In genomic region chr4:106583567-106583966, GRCh38 we compare ENCODE assay signal across 11 cellular contexts.
DNase-seq lines count a peak whose midpoint lies in the region; TF ChIP-seq lines count a peak whose summit lies in the region.
"Had no signal": no experiment of that assay in that cellular context is flagged by ENCODE, and none has a peak within 500 bp of the region (broad histone marks: within the 10 kb centered on the region; RNA-seq: fewer than 3 reads in every experiment).

No MANE protein-coding gene starts in this region.

- TF ChIP-seq CTCF in cardiac fibroblast (IDR thresholded peaks at IDR 0.05; ENCODE audit: low read depth, low read length), result no peak
- no peak for TF ChIP-seq CTCF in uterus (IDR thresholded peaks at IDR 0.05)

- H3K79me2 ChIP-seq in mesendoderm (ENCODE audit: control insufficient read depth, insufficient read depth, low read length), result no peaks in the 10 kb centered on the region

- H3K4me1 Mint-ChIP-seq in CD4-positive, alpha-beta memory T cell, result no peaks in the 10 kb centered on the region

- DNase-seq in AML-193 (lab: John Stamatoyannopoulos, UW), result peak; percentile 4 to 9
- peak; percentile 15 for DNase-seq in MG63
- DNase-seq in cardiac fibroblast (ENCODE audit: low read depth in 2 of 2), result peak; percentile 70 to 98
- DNase-seq in mesendoderm, result peak; percentile 57
- no peak for DNase-seq in C1 segment of cervical spinal cord (lab: John Stamatoyannopoulos, UW)
- DNase-seq in CD4-positive, alpha-beta memory T cell, result no peak
- no peak for DNase-seq in uterus
- no peak for DNase-seq in NCI-H345 (lab: John Stamatoyannopoulos, UW)
- DNase-seq: effector memory CD8-positive, alpha-beta T cell; NCI-H1105 treated with DMSO at 0.1 percent for 48 hours; stimulated activated CD4-positive, alpha-beta T cell treated with anti-CD3 and anti-CD28 coated beads, Interleukin-4, amount 100 ng/mL, for 1 hour had no signal

- TF ChIP-seq POLR2A in uterus (IDR thresholded peaks at IDR 0.05), result no peak

- H3K18ac ChIP-seq in mesendoderm (ENCODE audit: low read length), result no peak overlapping the region

- H2BK120ac ChIP-seq in mesendoderm (ENCODE audit: low read depth, low read length), result no peak overlapping the region

- no peak overlapping the region for H4K5ac ChIP-seq in mesendoderm (ENCODE audit: low read length)

- H3K9ac ChIP-seq in mesendoderm (ENCODE audit: low read length), result no peak overlapping the region

- no peak overlapping the region for H3K56ac ChIP-seq in mesendoderm (ENCODE audit: low read length)

- H3K4me2 ChIP-seq in mesendoderm (ENCODE audit: low read length), result no peak overlapping the region

- CTCF ChIA-PET in CD4-positive, alpha-beta memory T cell (lab: Charles Lee; ENCODE audit: partially characterized antibody), result no interaction called here

- H2AK5ac ChIP-seq in mesendoderm (ENCODE audit: low read length), result no peak overlapping the region

- intact Hi-C loops in CD4-positive, alpha-beta memory T cell (cut with micrococcal nuclease), result no loop called here
- intact Hi-C loops in uterus (cut with DNase I; ENCODE audit: low total_unique reads), result no loop called here

- H3K27ac ChIP-seq in mesendoderm (ENCODE audit: low read depth, low read length) (no peak overlapping the region), uterus (no peak overlapping the region)
- no peak overlapping the region for H3K27ac ChIP-seq in CD4-positive, alpha-beta memory T cell (ENCODE audit: low read depth, low read length)

- no peak overlapping the region for H3K23ac ChIP-seq in mesendoderm (ENCODE audit: low read length)

- no peaks in the 10 kb centered on the region for H3K27me3 Mint-ChIP-seq in CD4-positive, alpha-beta memory T cell
- H3K27me3 Mint-ChIP-seq: effector memory CD8-positive, alpha-beta T cell had no signal

- peaks cover 5% of the 10 kb centered on the region; the same call in 1 of the 2 replicates for H3K36me3 ChIP-seq in MG63
- no peaks in the 10 kb centered on the region for H3K36me3 ChIP-seq in mesendoderm (ENCODE audit: control insufficient read depth, insufficient read depth, low read length)
- H3K36me3 ChIP-seq in CD4-positive, alpha-beta memory T cell (ENCODE audit: insufficient read depth, low read length), result no peaks in the 10 kb centered on the region
- H3K36me3 ChIP-seq in uterus, result peaks cover 0 to 6% of the 10 kb centered on the region in 2 donors

- H2BK15ac ChIP-seq in mesendoderm (replicated peaks; ENCODE audit: low read depth), result no peak overlapping the region

- H3K36me3 Mint-ChIP-seq in CD4-positive, alpha-beta memory T cell, result no peaks in the 10 kb centered on the region

- H3K27me3 ChIP-seq in MG63 (no peaks in the 10 kb centered on the region), mesendoderm (ENCODE audit: insufficient read depth, low read length, poor library complexity) (no peaks in the 10 kb centered on the region), uterus (no peaks in the 10 kb centered on the region)
- no peaks in the 10 kb centered on the region for H3K27me3 ChIP-seq in CD4-positive, alpha-beta memory T cell (ENCODE audit: insufficient read depth, low read length)

- H3K9me3 ChIP-seq in MG63, result no peaks in the 10 kb centered on the region; the same call in 1 of the 2 replicates
- no peaks in the 10 kb centered on the region for H3K9me3 ChIP-seq in CD4-positive, alpha-beta memory T cell (ENCODE audit: control insufficient read depth in 1 of 2, low read length in 2 of 2)
- H3K9me3 ChIP-seq in uterus, result no peaks in the 10 kb centered on the region

- H3K27ac Mint-ChIP-seq in CD4-positive, alpha-beta memory T cell, result no peak overlapping the region
- H3K27ac Mint-ChIP-seq: effector memory CD8-positive, alpha-beta T cell had no signal

- no peak overlapping the region for H3K4me3 Mint-ChIP-seq in CD4-positive, alpha-beta memory T cell
- H3K4me3 Mint-ChIP-seq: effector memory CD8-positive, alpha-beta T cell had no signal

- no peaks in the 10 kb centered on the region for H3K79me1 ChIP-seq in mesendoderm (ENCODE audit: low read length)

- H3K4me1 ChIP-seq in mesendoderm (ENCODE audit: control insufficient read depth, low read depth, low read length) (no peaks in the 10 kb centered on the region), uterus (no peaks in the 10 kb centered on the region)
- H3K4me1 ChIP-seq in CD4-positive, alpha-beta memory T cell (ENCODE audit: insufficient read depth, low read length), result no peaks in the 10 kb centered on the region

- H3K9me3 Mint-ChIP-seq in CD4-positive, alpha-beta memory T cell, result peaks cover 0 to 3% (median under 1%) of the 10 kb centered on the region in 8 donors

- POLR2A ChIA-PET in CD4-positive, alpha-beta memory T cell (lab: Charles Lee; ENCODE audit: partially characterized antibody), result no interaction called here

- WGBS in mesendoderm (ENCODE audit: extremely low coverage, insufficient coverage, low lambda C conversion rate), result no CpG with 5 or more reads among the region's 2 CpGs

- no peak overlapping the region for H4K8ac ChIP-seq in mesendoderm (ENCODE audit: low read depth, low read length)

- no peak overlapping the region for H2BK5ac ChIP-seq in mesendoderm (ENCODE audit: low read length)

- H3K4me3 ChIP-seq in MG63 (no peak overlapping the region), cardiac fibroblast (replicated peaks in 1 of 2; ENCODE audit: low read depth in 2 of 2, low read length in 2 of 2) (no peak overlapping the region), mesendoderm (ENCODE audit: low read length) (no peak overlapping the region), uterus (no peak overlapping the region)
- no peak overlapping the region for H3K4me3 ChIP-seq in CD4-positive, alpha-beta memory T cell (ENCODE audit: low read length in 2 of 2)

- H3K4ac ChIP-seq in mesendoderm (ENCODE audit: low read depth, low read length), result no peak overlapping the region

Comparison
In these comparisons a context has a peak if more than half of its experiments do, and no peak if none do; other contexts are left out.
1. DNase-seq: peak in AML-193 (2 of 2), MG63 (single experiment), cardiac fibroblast (2 of 2) and mesendoderm (single experiment); none in C1 segment of cervical spinal cord (0 of 14), CD4-positive, alpha-beta memory T cell (0 of 5), uterus (0 of 2) and NCI-H345 (single experiment).